In genomic region chr11:69674886-69675714, GRCh38 we compare ENCODE assay signal across 8 cellular contexts. TPM values are rescaled to one million over a fixed set of nuclear protein-coding genes. Genes with fewer than 3 reads are reported as not detected.
DNase-seq lines count a peak whose midpoint lies in the region; ATAC-seq and TF ChIP-seq lines count a peak whose summit lies in the region.

LTO1 (minus strand) TSS chr11:69675353; CDS start chr11:69675239, 114 bp downstream.

- no peaks in the 10 kb centered on the region for H3K9me2 ChIP-seq in hepatocyte (replicated peaks; ENCODE audit: insufficient read depth)

- peak within 1 kb of the TSS; percentile 94 for H3K27ac ChIP-seq in hepatocyte
- peak within 1 kb of the TSS in 1 of 2 donors; percentile 11 for H3K27ac ChIP-seq in aorta (ENCODE audit: low read depth in 1 of 2, low read length in 2 of 2)

- H2AFZ ChIP-seq in hepatocyte = peak within 1 kb of the TSS; percentile 84

- H3K27me3 ChIP-seq in hepatocyte (no peaks in the 10 kb centered on the region), aorta (ENCODE audit: control insufficient read depth in 1 of 2, insufficient read depth in 2 of 2, low read length in 1 of 2) (no peaks in the 10 kb centered on the region)

- H3K36me3 ChIP-seq in hepatocyte (replicated peaks; ENCODE audit: insufficient read depth, low read depth) (no peaks in the 10 kb centered on the region), aorta (ENCODE audit: control insufficient read depth in 1 of 2, insufficient read depth in 2 of 2, low read length in 1 of 2) (peaks cover 0 to 2% of the 10 kb centered on the region in 2 donors)

- peak within 1 kb of the TSS; percentile 72 for H3K4me3 ChIP-seq in hepatocyte
- peak within 1 kb of the TSS; percentile 52 to 92 for H3K4me3 ChIP-seq in aorta (ENCODE audit: low read length in 2 of 2)

- no peak for TF ChIP-seq CTCF in hepatocyte (IDR thresholded peaks at IDR 0.05; ENCODE audit: poor library complexity)

- intact Hi-C loops in aorta (cut with DNase I) = no loop called here

- TF ChIP-seq POLR2A in GM18505 (IDR thresholded peaks at IDR 0.05; ENCODE audit: borderline replicate concordance, extremely low read depth, insufficient read depth, insufficient read length) = peak; percentile 93

- no peaks in the 10 kb centered on the region for H4K20me1 ChIP-seq in hepatocyte (ENCODE audit: insufficient read depth, poor library complexity, severe bottlenecking)

- peak within 1 kb of the TSS; percentile 96 for H3K4me2 ChIP-seq in hepatocyte

- ATAC-seq in GM18505 (IDR thresholded peaks at IDR 0.05; ENCODE audit: unreplicated experiment) (peak; percentile 80), HG02973 (IDR thresholded peaks at IDR 0.05; ENCODE audit: unreplicated experiment) (peak; percentile 68), aorta (ENCODE audit: low FRiP score) (peak; percentile 100)

- H3K4me1 ChIP-seq in hepatocyte (ENCODE audit: insufficient read depth) = peaks cover 6% of the 10 kb centered on the region
- H3K4me1 ChIP-seq in aorta (ENCODE audit: control insufficient read depth in 1 of 2, insufficient read depth in 2 of 2, low read length in 2 of 2) = no peaks in the 10 kb centered on the region

- DNase-seq in NCI-H2081 treated with DMSO at 0.1 percent for 48 hours (lab: John Stamatoyannopoulos, UW) (peak; percentile 55), T1000 (lab: John Stamatoyannopoulos, UW) (peak; percentile 94), astrocyte of the hippocampus (ENCODE audit: low read depth, low spot score) (peak; percentile 99), hepatocyte (ENCODE audit: low spot score) (peak; percentile 98), renal cortical epithelial cell (ENCODE audit: low read depth) (peak; percentile 80), aorta (peak; percentile 97 to 99)

- H3K79me2 ChIP-seq in hepatocyte = peaks cover 25% of the 10 kb centered on the region

- H3K9me3 ChIP-seq in hepatocyte (ENCODE audit: low read depth) (no peaks in the 10 kb centered on the region), aorta (ENCODE audit: control insufficient read depth, low read length) (no peaks in the 10 kb centered on the region)

- 5% methylated on average over 71 of the region's 72 CpGs for WGBS in hepatocyte (ENCODE audit: low lambda C conversion rate, missing lambda C conversion rate)
- 3 to 4% methylated on average over 65 to 72 of the region's 72 CpGs for whole genome bisulfite sequencing in aorta, 2 donors

RNA-seq across cellular contexts. Expression of gene LTO1, which starts in this region (rescaled TPM):
- total RNA-seq in hepatocyte (13.4 and 32.9 TPM in 2 replicates), renal cortical epithelial cell (11.5 and 17.1 TPM in 2 replicates), aorta (10 to 100 TPM; 20.7 to 34.5 TPM)
- polyA plus RNA-seq in hepatocyte (12.6 and 19.6 TPM in 2 replicates), aorta (10 to 100 TPM in 1 of 2 donors, 1 to 10 TPM in 1; 4.6 to 32.6 TPM)
